In genomic region chr5:107712359-107712870, GRCh38 we compare ENCODE assay signal across 8 cellular contexts. TPM values are rescaled to one million over a fixed set of nuclear protein-coding genes. Genes with fewer than 3 reads are reported as not detected.
"Had no signal": no experiment of that assay in that cellular context is flagged by ENCODE, and none has a peak within 500 bp of the region (broad histone marks: within the 10 kb centered on the region; RNA-seq: fewer than 3 reads in every experiment).

No MANE protein-coding gene starts in this region.

- H3K27ac ChIP-seq: HL-60 had no signal

- H3K27ac Mint-ChIP-seq: GM23338, HFFc6, IgD-negative memory B cell had no signal

- ATAC-seq: GM23338, HepG2 had no signal

- H3K4me2 ChIP-seq: GM23338 had no signal

- H3K4me1 Mint-ChIP-seq: IgD-negative memory B cell had no signal

- H3K4me3 Mint-ChIP-seq: GM23338, H9, HFFc6, IgD-negative memory B cell had no signal

- DNase-seq: H9, HCEC 1CT, HFFc6, KBM-7 had no signal

- H2AFZ ChIP-seq: GM23338 had no signal

- H3K4me3 ChIP-seq: GM23338 had no signal

- H3K36me3 Mint-ChIP-seq: IgD-negative memory B cell had no signal

RNA-seq across cellular contexts. Expression of gene EFNA5, which starts 41.7 kb away (rescaled TPM):
- total RNA-seq: HepG2 had no signal
- polyA plus RNA-seq: HepG2, IgD-negative memory B cell had no signal
